ENCODE assay signal across 9 cellular contexts in genomic region chr4:47490550-47490949, GRCh38. TPM values are rescaled to one million over a fixed set of nuclear protein-coding genes. Genes with fewer than 3 reads are reported as not detected.
DNase-seq lines count a peak whose midpoint lies in the region; ATAC-seq and TF ChIP-seq lines count a peak whose summit lies in the region.
"Had no signal": no experiment of that assay in that cellular context is flagged by ENCODE, and none has a peak within 500 bp of the region (broad histone marks: within the 10 kb centered on the region; RNA-seq: fewer than 3 reads in every experiment).

No MANE protein-coding gene starts in this region.

- no peak overlapping the region for H3K4me3 ChIP-seq in epithelial cell of proximal tubule (ENCODE audit: low read depth, low read length)

- CTCF ChIA-PET in CD4-positive, alpha-beta T cell (lab: Charles Lee) = no interaction called here

- no peak for TF ChIP-seq CTCF in CD4-positive, alpha-beta T cell (IDR thresholded peaks at IDR 0.05)
- TF ChIP-seq CTCF in epithelial cell of proximal tubule (conservative IDR thresholded peaks at IDR 0.05; ENCODE audit: low read depth, low read length) = peak; percentile 60
- TF ChIP-seq CTCF in progenitor cell of endocrine pancreas (IDR thresholded peaks at IDR 0.05; ENCODE audit: unreplicated experiment) = peak; percentile 43

- H3K27ac Mint-ChIP-seq in CD4-positive, alpha-beta T cell = no peak overlapping the region
- H3K27ac Mint-ChIP-seq in progenitor cell of endocrine pancreas = no peak overlapping the region
- H3K27ac Mint-ChIP-seq: T-cell had no signal

- no peak overlapping the region for H3K27ac ChIP-seq in CD4-positive, alpha-beta T cell (ENCODE audit: low read depth, low read length)

- H3K36me3 Mint-ChIP-seq in CD4-positive, alpha-beta T cell (ENCODE audit: low read depth) = peaks cover under 1% of the 10 kb centered on the region
- peaks cover 3% of the 10 kb centered on the region for H3K36me3 Mint-ChIP-seq in progenitor cell of endocrine pancreas (ENCODE audit: insufficient read depth)
- H3K36me3 Mint-ChIP-seq: T-cell had no signal

- no peaks in the 10 kb centered on the region for H3K27me3 ChIP-seq in CD4-positive, alpha-beta T cell (ENCODE audit: control insufficient read depth, insufficient read depth, low read length)

- no peaks in the 10 kb centered on the region for H3K9me3 ChIP-seq in CD4-positive, alpha-beta T cell (ENCODE audit: control insufficient read depth, low read length)

- POLR2A ChIA-PET in CD4-positive, alpha-beta T cell (lab: Charles Lee) = no interaction called here

- H3K4me3 Mint-ChIP-seq in CD4-positive, alpha-beta T cell = no peak overlapping the region
- H3K4me3 Mint-ChIP-seq in progenitor cell of endocrine pancreas (ENCODE audit: low read depth) = no peak overlapping the region
- H3K4me3 Mint-ChIP-seq: T-cell had no signal

- no peaks in the 10 kb centered on the region for H3K9me3 Mint-ChIP-seq in CD4-positive, alpha-beta T cell
- H3K9me3 Mint-ChIP-seq in progenitor cell of endocrine pancreas (ENCODE audit: low read depth) = peaks cover 3% of the 10 kb centered on the region

- peaks cover 8% of the 10 kb centered on the region for H3K4me1 Mint-ChIP-seq in CD4-positive, alpha-beta T cell (ENCODE audit: low read depth)
- peaks cover 8% of the 10 kb centered on the region for H3K4me1 Mint-ChIP-seq in progenitor cell of endocrine pancreas (ENCODE audit: low read depth)

- intact Hi-C loops in CD4-positive, alpha-beta T cell (cut with DNase I, micrococcal nuclease) = no loop called here

- peak; percentile 71 for ATAC-seq in CD4-positive, alpha-beta T cell (ENCODE audit: poor library complexity)
- ATAC-seq in GM18873 (IDR thresholded peaks at IDR 0.05; ENCODE audit: low FRiP score, unreplicated experiment) = peak; percentile 78
- ATAC-seq in HG03045 (IDR thresholded peaks at IDR 0.05; ENCODE audit: unreplicated experiment) = peak; percentile 75

- no peak for DNase-seq in CD4-positive, alpha-beta T cell
- DNase-seq in OCI-M1 (lab: John Stamatoyannopoulos, UW) (peak; percentile 63), epithelial cell of proximal tubule (ENCODE audit: low read depth) (no peak), progenitor cell of endocrine pancreas (ENCODE audit: low spot score, unreplicated experiment) (no peak), cortex of kidney (lab: John Stamatoyannopoulos, UW) (no peak), amygdala (lab: John Stamatoyannopoulos, UW) (no peak)

- H3K27me3 Mint-ChIP-seq in CD4-positive, alpha-beta T cell = no peaks in the 10 kb centered on the region
- H3K27me3 Mint-ChIP-seq in progenitor cell of endocrine pancreas = no peaks in the 10 kb centered on the region
- H3K27me3 Mint-ChIP-seq: T-cell had no signal

RNA-seq across cellular contexts. Expression of gene ATP10D, which starts 5.5 kb away (rescaled TPM):
- 1 to 10 TPM; 1.1 to 1.7 TPM for total RNA-seq in CD4-positive, alpha-beta T cell
- total RNA-seq in epithelial cell of proximal tubule (9.7 and 10.8 TPM in 2 replicates), progenitor cell of endocrine pancreas (35.2 TPM in 2 replicates)

RNA-seq across cellular contexts. Expression of gene COMMD8, which starts 27.0 kb away (rescaled TPM):
- total RNA-seq in CD4-positive, alpha-beta T cell = 1 to 10 TPM; 4.4 to 5.4 TPM
- total RNA-seq in epithelial cell of proximal tubule (26.9 and 46.7 TPM in 2 replicates), progenitor cell of endocrine pancreas (19.8 and 20.8 TPM in 2 replicates)
